11 cellular contexts compared by ENCODE assay signal in genomic region chr2:84931384-84931821, GRCh38. TPM values are rescaled to one million over a fixed set of nuclear protein-coding genes. Genes with fewer than 3 reads are reported as not detected.
A peak's percentile ranks its signal among the peaks of the same experiment; 100 is the strongest.
DNase-seq lines count a peak whose midpoint lies in the region; ATAC-seq and FAIRE-seq lines count a peak whose summit lies in the region.
"Had no signal": no experiment of that assay in that cellular context is flagged by ENCODE, and none has a peak within 500 bp of the region (broad histone marks: within the 10 kb centered on the region; RNA-seq: fewer than 3 reads in every experiment).

No MANE protein-coding gene starts in this region.

- H3K27me3 Mint-ChIP-seq in immature natural killer cell (ENCODE audit: low read depth in 3 of 3), result peaks cover 0 to 4% (median 3%) of the 10 kb centered on the region in 3 donors

- H3K9me3 Mint-ChIP-seq in immature natural killer cell, result no peaks in the 10 kb centered on the region

- H3K4me3 Mint-ChIP-seq in immature natural killer cell, result no peak overlapping the region

- no peak overlapping the region for H3K27ac Mint-ChIP-seq in immature natural killer cell

- peak; percentile 88 for FAIRE-seq in GM19239 (lab: Jason Lieb, UNC)

- DNase-seq in GM19239 (ENCODE audit: insufficient read length, low spot score) (no peak), amniotic stem cell (lab: John Stamatoyannopoulos, UW) (no peak), A172 (ENCODE audit: low spot score) (no peak), immature natural killer cell (no peak)
- no peak for DNase-seq in activated CD4-positive, CD25-positive, alpha-beta regulatory T cell treated with anti-CD3 and anti-CD28 coated beads, Interleukin-2, amount 50 U/mL, for 72 hours
- DNase-seq: adrenal gland, NCI-H1436, substantia nigra had no signal

- peaks cover 11% of the 10 kb centered on the region in 2 donors for H3K4me1 Mint-ChIP-seq in immature natural killer cell

- ATAC-seq in HG02763 (IDR thresholded peaks at IDR 0.05; ENCODE audit: unreplicated experiment) (peak; percentile 47), HG03558 (IDR thresholded peaks at IDR 0.05; ENCODE audit: extremely low read depth, unreplicated experiment) (peak; percentile 54)

- H3K36me3 Mint-ChIP-seq in immature natural killer cell, result no peaks in the 10 kb centered on the region

- peak overlapping the region; percentile 37; the same call in 1 of the 2 replicates for H3K4me3 ChIP-seq in GM08714 (ENCODE audit: low read length)
- H3K4me3 ChIP-seq: adrenal gland had no signal

RNA-seq across cellular contexts. Expression of gene TMSB10, which starts 25.9 kb away (rescaled TPM):
- total RNA-seq in A172 (2014; rRNA removed; shearing (Covaris generic)), result 8,628 and 10,596 TPM in 2 replicates
- polyA plus RNA-seq in immature natural killer cell, result 1,000 to 10,000 TPM; 4,386 to 7,531 (median 5,397) TPM

RNA-seq across cellular contexts. Expression of gene KCMF1, which starts 39.6 kb away (rescaled TPM):
- total RNA-seq in A172 (2014; rRNA removed; shearing (Covaris generic)), result 106 and 118 TPM in 2 replicates
- polyA plus RNA-seq in immature natural killer cell, result 10 to 100 TPM; 19.4 to 29.2 (median 25.5) TPM

RNA-seq across cellular contexts. Expression of gene TRABD2A, which starts 50.5 kb away (rescaled TPM):
- total RNA-seq in A172 (2014; rRNA removed; shearing (Covaris generic)), result 10.6 and 12.6 TPM in 2 replicates
- polyA plus RNA-seq in immature natural killer cell, result 1 to 10 TPM in 1 of 3 donors, under 1 TPM in 1, not detected in 1; 0.66 to 3.0 TPM
